ENCODE assay signal across 8 cellular contexts in genomic region chr17:27245230-27245696, GRCh38. TPM values are rescaled to one million over a fixed set of nuclear protein-coding genes. Genes with fewer than 3 reads are reported as not detected.
DNase-seq lines count a peak whose midpoint lies in the region; ATAC-seq and TF ChIP-seq lines count a peak whose summit lies in the region.

No MANE protein-coding gene starts in this region.

- 3 to 4% methylated on average over 7 of the region's 7 CpGs for WGBS in esophagus squamous epithelium, 2 donors
- 3 to 13% (median 6%) methylated on average over 7 of the region's 7 CpGs for WGBS in stomach, 5 donors

- no peaks in the 10 kb centered on the region for H3K9me3 Mint-ChIP-seq in naive thymus-derived CD4-positive, alpha-beta T cell

- TF ChIP-seq POLR2A in esophagus squamous epithelium (IDR thresholded peaks at IDR 0.05) = no peak
- no peak for TF ChIP-seq POLR2A in stomach (IDR thresholded peaks at IDR 0.05)

- H3K4me1 Mint-ChIP-seq in naive thymus-derived CD4-positive, alpha-beta T cell = peaks cover 0 to 21% (median 5%) of the 10 kb centered on the region in 7 donors

- no peak overlapping the region for H3K4me3 Mint-ChIP-seq in naive thymus-derived CD4-positive, alpha-beta T cell

- H3K36me3 ChIP-seq in esophagus squamous epithelium (no peaks in the 10 kb centered on the region), stomach (no peaks in the 10 kb centered on the region)
- no peaks in the 10 kb centered on the region for H3K36me3 ChIP-seq in naive thymus-derived CD4-positive, alpha-beta T cell (ENCODE audit: control insufficient read depth in 2 of 3, insufficient read depth in 3 of 3, low read length in 3 of 3)

- POLR2A ChIA-PET in naive thymus-derived CD4-positive, alpha-beta T cell (lab: Charles Lee) = interaction anchor here (0.6 kb wide), 1 partner anchor 45 kb away, joined by 4 read pairs; no protein-coding TSS in a partner anchor

- ATAC-seq in GM19372 (IDR thresholded peaks at IDR 0.05; ENCODE audit: low read depth, unreplicated experiment) = peak; percentile 82
- peak; percentile 82 for ATAC-seq in HG03442 (IDR thresholded peaks at IDR 0.05; ENCODE audit: unreplicated experiment)
- peak; percentile 73 for ATAC-seq in naive thymus-derived CD4-positive, alpha-beta T cell

- peaks cover 42 to 92% (median 68%) of the 10 kb centered on the region in 3 donors for H3K4me1 ChIP-seq in esophagus squamous epithelium
- no peaks in the 10 kb centered on the region for H3K4me1 ChIP-seq in naive thymus-derived CD4-positive, alpha-beta T cell (ENCODE audit: control insufficient read depth in 2 of 2, insufficient read depth in 2 of 2, low read length in 2 of 2)
- H3K4me1 ChIP-seq in stomach = peaks cover 25 to 65% (median 45%) of the 10 kb centered on the region in 4 donors

- peak; percentile 33 for TF ChIP-seq EP300 in stomach (IDR thresholded peaks at IDR 0.05)

- no peak overlapping the region for H3K27ac Mint-ChIP-seq in naive thymus-derived CD4-positive, alpha-beta T cell

- H3K27ac ChIP-seq in esophagus squamous epithelium (peak overlapping the region; percentile 80 to 93 (median 92)), stomach (peak overlapping the region; percentile 26 to 90 (median 83))
- H3K27ac ChIP-seq in naive thymus-derived CD4-positive, alpha-beta T cell (ENCODE audit: low read depth, low read length) = no peak overlapping the region

- H3K27me3 Mint-ChIP-seq in naive thymus-derived CD4-positive, alpha-beta T cell = peaks cover 4 to 31% (median 7%) of the 10 kb centered on the region in 5 donors

- peak; percentile 81 for DNase-seq in COLO668 (lab: John Stamatoyannopoulos, UW; ENCODE audit: unreplicated experiment)
- peak; percentile 40 for DNase-seq in NCI-H748 treated with DMSO at 0.1 percent for 48 hours (lab: John Stamatoyannopoulos, UW)
- DNase-seq in activated CD8-positive, alpha-beta memory T cell treated with anti-CD3 and anti-CD28 coated beads, Interleukin-2, amount 50 U/mL, for 4 hours = peak; percentile 39
- DNase-seq in esophagus squamous epithelium (lab: John Stamatoyannopoulos, UW) = peak; percentile 48
- DNase-seq in naive thymus-derived CD4-positive, alpha-beta T cell = peak in 8 of 9 donors; percentile 3 to 38 (median 20)
- peak; percentile 74 for DNase-seq in stomach

- H3K4me3 ChIP-seq in esophagus squamous epithelium (peak overlapping the region in 2 of 4 donors; percentile 18 to 52), stomach (peak overlapping the region in 1 of 4 donors; percentile 2)
- no peak overlapping the region for H3K4me3 ChIP-seq in naive thymus-derived CD4-positive, alpha-beta T cell (ENCODE audit: low read length)

- peak; percentile 53 to 81 (median 64) for TF ChIP-seq CTCF in esophagus squamous epithelium (IDR thresholded peaks at IDR 0.05)
- TF ChIP-seq CTCF in stomach (IDR thresholded peaks at IDR 0.05) = peak in 5 of 7 experiments; percentile 44 to 73 (median 61)

- H3K27me3 ChIP-seq in esophagus squamous epithelium (no peaks in the 10 kb centered on the region), stomach (no peaks in the 10 kb centered on the region)
- H3K27me3 ChIP-seq in naive thymus-derived CD4-positive, alpha-beta T cell (ENCODE audit: control insufficient read depth in 2 of 2, insufficient read depth in 2 of 2, low read length in 2 of 2) = no peaks in the 10 kb centered on the region

- intact Hi-C loops in esophagus squamous epithelium (cut with DNase I) (loop anchor here (5.0 to 10.0 kb wide), 2 partner anchors 50 to 87 kb away; partner anchors contain the start of gene WSB1), stomach (cut with DNase I; ENCODE audit: low total_unique reads) (loop anchor here (10.0 kb wide), 1 partner anchor 50 kb away; the partner anchor contains the start of gene WSB1)
- intact Hi-C loops in naive thymus-derived CD4-positive, alpha-beta T cell (cut with micrococcal nuclease) = loop anchor here (1.0 to 2.0 kb wide), 2 partner anchors 50 to 87 kb away; partner anchors contain the start of gene WSB1 (in 1 of the 2)

- H3K9me3 ChIP-seq in esophagus squamous epithelium = no peaks in the 10 kb centered on the region
- H3K9me3 ChIP-seq in naive thymus-derived CD4-positive, alpha-beta T cell (ENCODE audit: control insufficient read depth in 2 of 3, low read length in 3 of 3) = no peaks in the 10 kb centered on the region
- H3K9me3 ChIP-seq in stomach = no peaks in the 10 kb centered on the region

- CTCF ChIA-PET in naive thymus-derived CD4-positive, alpha-beta T cell (lab: Charles Lee) = interaction anchor here (0.9 to 1.5 kb wide), 5 partner anchors 8 to 355 kb away, joined by 3 to 7 read pairs (median 4); no protein-coding TSS in a partner anchor

- no peaks in the 10 kb centered on the region for H3K36me3 Mint-ChIP-seq in naive thymus-derived CD4-positive, alpha-beta T cell

RNA-seq across cellular contexts. Expression of gene WSB1, which starts 48.7 kb away (rescaled TPM):
- total RNA-seq in esophagus squamous epithelium (100 to 1,000 TPM in 1 of 4 donors, 10 to 100 TPM in 3; 27.9 to 112 (median 62.8) TPM), stomach (100 to 1,000 TPM in 4 of 5 donors, 10 to 100 TPM in 1; 88.3 to 531 (median 194) TPM)
- 100 to 1,000 TPM; 110 to 185 (median 134) TPM for total RNA-seq in naive thymus-derived CD4-positive, alpha-beta T cell
- 100 to 1,000 TPM; 170 to 204 TPM for polyA plus RNA-seq in naive thymus-derived CD4-positive, alpha-beta T cell
- polyA plus RNA-seq in stomach = 10 to 100 TPM; 15.7 to 62.5 (median 34.1) TPM

Comparison
In these comparisons a context has a peak if more than half of its experiments do, and no peak if none do; other contexts are left out.
1. DNase-seq: peak in every context shown above with its lines; median percentile 81 in COLO668; 74 in stomach; 48 in esophagus squamous epithelium; 40 in NCI-H748 treated with DMSO at 0.1 percent for 48 hours; 39 in activated CD8-positive, alpha-beta memory T cell treated with anti-CD3 and anti-CD28 coated beads, Interleukin-2, amount 50 U/mL, for 4 hours; 20 in naive thymus-derived CD4-positive, alpha-beta T cell.